Comparison of ENCODE assay signal across 8 cellular contexts in genomic region chr15:52709172-52709979, GRCh38. TPM values are rescaled to one million over a fixed set of nuclear protein-coding genes. Genes with fewer than 3 reads are reported as not detected.
DNase-seq lines count a peak whose midpoint lies in the region; ATAC-seq and TF ChIP-seq lines count a peak whose summit lies in the region.

No MANE protein-coding gene starts in this region.

- H3K27ac ChIP-seq in coronary artery (no peak overlapping the region), dorsolateral prefrontal cortex (no peak overlapping the region)

- peak; percentile 62 for DNase-seq in germinal center (ENCODE audit: low spot score)
- DNase-seq in activated CD8-positive, alpha-beta memory T cell treated with anti-CD3 and anti-CD28 coated beads, Interleukin-2, amount 50 U/mL, for 48 hours: no peak
- DNase-seq in posterior vena cava (ENCODE audit: low spot score): no peak
- DNase-seq in coronary artery (ENCODE audit: low spot score): no peak
- no peak for DNase-seq in dorsolateral prefrontal cortex

- TF ChIP-seq CTCF in coronary artery (IDR thresholded peaks at IDR 0.05) (no peak), dorsolateral prefrontal cortex (IDR thresholded peaks at IDR 0.05 in 54 of 56, conservative IDR thresholded peaks at IDR 0.05 in 2 of 56; ENCODE audit: low read depth in 1 of 56, partially characterized antibody in 56 of 56) (no peak)

- H3K4me3 ChIP-seq in GM08714 (ENCODE audit: low read length) (peak overlapping the region; percentile 3; the same call in 1 of the 2 replicates), coronary artery (no peak overlapping the region), dorsolateral prefrontal cortex (no peak overlapping the region)

- peak; percentile 80 for ATAC-seq in GM21423 (IDR thresholded peaks at IDR 0.05; ENCODE audit: unreplicated experiment)
- ATAC-seq in HG03571 (IDR thresholded peaks at IDR 0.05; ENCODE audit: unreplicated experiment): peak; percentile 68

- no peaks in the 10 kb centered on the region for H3K27me3 ChIP-seq in dorsolateral prefrontal cortex

- intact Hi-C loops in posterior vena cava (cut with DNase I) (no loop called here), dorsolateral prefrontal cortex (cut with DNase I) (no loop called here)

RNA-seq across cellular contexts. Expression of gene ATOSA, which starts 30.2 kb away (rescaled TPM):
- 10 to 100 TPM; 32.6 to 36.1 TPM for total RNA-seq in posterior vena cava
- 10 to 100 TPM; 34.8 to 88.4 (median 52.9) TPM for total RNA-seq in dorsolateral prefrontal cortex
